ENCODE assay signal across 8 cellular contexts in genomic region chr11:117199061-117199915, GRCh38. TPM values are rescaled to one million over a fixed set of nuclear protein-coding genes. Genes with fewer than 3 reads are reported as not detected.
DNase-seq lines count a peak whose midpoint lies in the region; ATAC-seq and TF ChIP-seq lines count a peak whose summit lies in the region.

Gene TAGLN (plus strand): TSS chr11:117199370. CDS start chr11:117203014, 3,644 bp downstream.

- TF ChIP-seq CTCF in colonic mucosa (IDR thresholded peaks at IDR 0.05) = no peak

- H3K9me3 ChIP-seq in colonic mucosa (no peaks in the 10 kb centered on the region), subcutaneous abdominal adipose tissue (ENCODE audit: control insufficient read depth in 5 of 5, low read length in 5 of 5) (no peaks in the 10 kb centered on the region)

- ATAC-seq in left lobe of liver = peak; percentile 27
- ATAC-seq in activated CD4-positive, CD25-positive, alpha-beta regulatory T cell treated with anti-CD3 and anti-CD28 coated beads, Interleukin-2, amount 50 U/mL, for 24 hours = no peak

- H3K27me3 ChIP-seq in colonic mucosa (no peaks in the 10 kb centered on the region), subcutaneous abdominal adipose tissue (ENCODE audit: control insufficient read depth in 5 of 5, insufficient read depth in 4 of 5, low read length in 5 of 5) (no peaks in the 10 kb centered on the region)

- H3K4me3 ChIP-seq in colonic mucosa (peak within 1 kb of the TSS; percentile 33), subcutaneous abdominal adipose tissue (ENCODE audit: low read depth in 1 of 5, low read length in 5 of 5) (peak within 1 kb of the TSS; percentile 63 to 71 (median 67))

- no peaks in the 10 kb centered on the region for H3K36me3 ChIP-seq in colonic mucosa
- peaks cover 0 to 43% (median 33%) of the 10 kb centered on the region in 5 donors for H3K36me3 ChIP-seq in subcutaneous abdominal adipose tissue (ENCODE audit: control insufficient read depth in 5 of 5, insufficient read depth in 5 of 5, low read length in 5 of 5)

- intact Hi-C loops in colonic mucosa (cut with DNase I) = no loop called here

- peak within 1 kb of the TSS; percentile 71 for H3K27ac ChIP-seq in colonic mucosa
- peak within 1 kb of the TSS; percentile 79 for H3K27ac ChIP-seq in subcutaneous abdominal adipose tissue (ENCODE audit: low read depth, low read length)

- peak within 1 kb of the TSS; percentile 74 to 77 for H3K9ac ChIP-seq in colonic mucosa (ENCODE audit: low read depth in 2 of 2, low read length in 2 of 2)
- peak within 1 kb of the TSS; percentile 19 to 67 (median 59) for H3K9ac ChIP-seq in subcutaneous abdominal adipose tissue (ENCODE audit: low read length in 5 of 5)

- DNase-seq in HPDE6-E6E7 (ENCODE audit: extremely low spot score) (peak; percentile 50), colonic mucosa (peak; percentile 55), left lobe of liver (ENCODE audit: low spot score) (no peak), cortex of kidney (lab: John Stamatoyannopoulos, UW) (no peak), NCI-H345 treated with DMSO at 0.1 percent for 48 hours (lab: John Stamatoyannopoulos, UW; ENCODE audit: unreplicated experiment) (no peak)
- DNase-seq in stimulated activated CD4-positive, alpha-beta T cell treated with anti-CD3 and anti-CD28 coated beads, Interleukin-1b, Interleukin-23, amount 100 ng/mL, for 48 hours = no peak

- H3K4me1 ChIP-seq in colonic mucosa = peaks cover 8% of the 10 kb centered on the region
- H3K4me1 ChIP-seq in subcutaneous abdominal adipose tissue (ENCODE audit: control insufficient read depth in 5 of 5, insufficient read depth in 5 of 5, low read length in 5 of 5) = peaks cover 6 to 78% (median 73%) of the 10 kb centered on the region in 5 donors

RNA-seq across cellular contexts. Expression of gene TAGLN, which starts in this region (rescaled TPM):
- total RNA-seq in colonic mucosa = 100 to 1,000 TPM in 1 of 2 donors, 10 to 100 TPM in 1; 86.8 to 989 TPM
- total RNA-seq in left lobe of liver = 67.3 TPM

Comparison
In these comparisons a context has a peak if more than half of its experiments do, and no peak if none do; other contexts are left out.
1. DNase-seq: peak in HPDE6-E6E7 (single experiment) and colonic mucosa (single experiment); none in left lobe of liver (single experiment), cortex of kidney (single experiment), stimulated activated CD4-positive, alpha-beta T cell treated with anti-CD3 and anti-CD28 coated beads, Interleukin-1b, Interleukin-23, amount 100 ng/mL, for 48 hours (single experiment) and NCI-H345 treated with DMSO at 0.1 percent for 48 hours (single experiment).